ENCODE assay signal across 1 cellular context in genomic region chrX:111742018-111742417, GRCh38.
TF ChIP-seq lines count a peak whose summit lies in the region.

No MANE protein-coding gene starts in this region.

TF ChIP-seq in neural cell, 6 proteins besides CTCF, POLR2A, EP300 and RAD21 (continued from another document):
- TF ChIP-seq EZH2 (IDR thresholded peaks at IDR 0.05; ENCODE audit: borderline replicate concordance, insufficient read depth, low read length, poor library complexity, severe bottlenecking) = no peak
